ENCODE assay signal across 1 cellular context in the genomic region with DNA sequence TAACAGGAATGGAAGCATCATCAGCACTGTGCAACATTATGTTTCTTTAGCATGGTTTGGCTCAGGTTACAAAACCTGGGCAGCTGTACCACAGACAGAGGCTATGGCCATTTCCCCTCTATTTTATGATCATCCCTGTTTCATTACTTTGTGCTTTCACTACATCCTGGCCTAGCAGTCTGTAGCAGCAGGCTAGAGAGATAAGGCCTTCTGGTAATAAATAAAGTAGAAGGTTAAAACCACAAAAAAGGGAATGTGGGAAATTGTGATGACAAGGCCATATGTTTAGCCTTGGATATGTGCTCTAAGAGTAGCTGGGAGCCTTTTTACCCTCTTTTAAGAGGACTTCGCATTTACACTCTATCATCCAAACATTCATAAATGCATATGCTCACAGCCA.
TF ChIP-seq lines count a peak whose summit lies in the region.

No MANE protein-coding gene starts in this region.

TF ChIP-seq in HepG2, 621 proteins besides CTCF, POLR2A, EP300 and RAD21 (continued from another document):
- TF ChIP-seq, protein P1, sequence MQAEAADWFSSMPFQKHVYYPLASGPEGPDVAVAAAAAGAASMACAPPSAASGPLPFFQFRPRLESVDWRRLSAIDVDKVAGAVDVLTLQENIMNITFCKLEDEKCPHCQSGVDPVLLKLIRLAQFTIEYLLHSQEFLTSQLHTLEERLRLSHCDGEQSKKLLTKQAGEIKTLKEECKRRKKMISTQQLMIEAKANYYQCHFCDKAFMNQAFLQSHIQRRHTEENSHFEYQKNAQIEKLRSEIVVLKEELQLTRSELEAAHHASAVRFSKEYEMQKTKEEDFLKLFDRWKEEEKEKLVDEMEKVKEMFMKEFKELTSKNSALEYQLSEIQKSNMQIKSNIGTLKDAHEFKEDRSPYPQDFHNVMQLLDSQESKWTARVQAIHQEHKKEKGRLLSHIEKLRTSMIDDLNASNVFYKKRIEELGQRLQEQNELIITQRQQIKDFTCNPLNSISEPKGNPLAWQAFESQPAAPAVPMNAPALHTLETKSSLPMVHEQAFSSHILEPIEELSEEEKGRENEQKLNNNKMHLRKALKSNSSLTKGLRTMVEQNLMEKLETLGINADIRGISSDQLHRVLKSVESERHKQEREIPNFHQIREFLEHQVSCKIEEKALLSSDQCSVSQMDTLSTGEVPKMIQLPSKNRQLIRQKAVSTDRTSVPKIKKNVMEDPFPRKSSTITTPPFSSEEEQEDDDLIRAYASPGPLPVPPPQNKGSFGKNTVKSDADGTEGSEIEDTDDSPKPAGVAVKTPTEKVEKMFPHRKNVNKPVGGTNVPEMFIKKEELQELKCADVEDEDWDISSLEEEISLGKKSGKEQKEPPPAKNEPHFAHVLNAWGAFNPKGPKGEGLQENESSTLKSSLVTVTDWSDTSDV (CRISPR knock-in tag; IDR thresholded peaks at IDR 0.05), result no peak
